In the genomic region with DNA sequence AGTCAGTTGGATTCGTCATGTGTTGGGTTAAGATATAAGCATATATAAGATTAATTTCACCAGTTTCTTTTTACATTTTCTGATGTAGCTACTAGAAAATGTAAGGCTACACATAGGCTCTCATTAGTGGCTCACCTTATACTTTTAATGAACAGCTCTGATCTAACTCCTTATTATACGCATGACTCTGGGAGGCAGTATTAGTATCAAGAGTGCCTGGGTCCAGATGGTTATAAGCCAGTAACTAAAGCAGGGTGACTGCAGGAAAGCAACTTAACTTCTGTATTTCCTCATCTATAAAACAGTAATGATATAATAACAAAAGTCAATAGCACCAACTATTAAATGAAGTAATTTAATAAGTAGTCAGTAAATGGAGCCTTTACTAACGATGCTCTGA, we compare ENCODE assay signal across 16 cellular contexts. TPM values are rescaled to one million over a fixed set of nuclear protein-coding genes. Genes with fewer than 3 reads are reported as not detected.
DNase-seq lines count a peak whose midpoint lies in the region; ATAC-seq and TF ChIP-seq lines count a peak whose summit lies in the region.
"Had no signal": no experiment of that assay in that cellular context is flagged by ENCODE, and none has a peak within 500 bp of the region (broad histone marks: within the 10 kb centered on the region; RNA-seq: fewer than 3 reads in every experiment).

No MANE protein-coding gene starts in this region.

- H4K20me1 ChIP-seq in OCI-LY3 (ENCODE audit: insufficient read depth, low read length), result no peaks in the 10 kb centered on the region

- H3K27ac ChIP-seq in OCI-LY3 (ENCODE audit: low read length) (no peak overlapping the region), endodermal cell (ENCODE audit: low read depth, low read length) (no peak overlapping the region), tibial nerve (peak overlapping the region; percentile 90 to 99 (median 96))
- H3K27ac ChIP-seq: epithelial cell of prostate had no signal

- H3K4me2 ChIP-seq in OCI-LY3 (ENCODE audit: low read length), result peak overlapping the region; percentile 77

- ATAC-seq in HG03521 (IDR thresholded peaks at IDR 0.05; ENCODE audit: unreplicated experiment) (no peak), HG02852 (IDR thresholded peaks at IDR 0.05; ENCODE audit: unreplicated experiment) (no peak), GM18502 (IDR thresholded peaks at IDR 0.05; ENCODE audit: poor library complexity, unreplicated experiment) (no peak)
- ATAC-seq: Panc1 had no signal

- CTCF ChIA-PET in activated naive CD4-positive, alpha-beta T cell treated with anti-CD3 and anti-CD28 coated beads, Interleukin-2, amount 10 ng/mL, durations not matched to agents 7 days and 5 days (lab: Charles Lee), result interaction anchor here (0.8 to 7.0 kb wide), 10 partner anchors 33 to 221 kb away, joined by 3 to 58 read pairs (median 6); no protein-coding TSS in a partner anchor

- no peaks in the 10 kb centered on the region for H3K36me3 ChIP-seq in OCI-LY3 (replicated peaks; ENCODE audit: low read depth, low read length)
- peaks cover 2% of the 10 kb centered on the region for H3K36me3 ChIP-seq in endodermal cell (ENCODE audit: control insufficient read depth, insufficient read depth, low read length)
- no peaks in the 10 kb centered on the region for H3K36me3 ChIP-seq in tibial nerve

- H3K4me1 ChIP-seq in OCI-LY3 (ENCODE audit: low read length) (peaks cover 10% of the 10 kb centered on the region), endodermal cell (ENCODE audit: control insufficient read depth, insufficient read depth, low read length) (peaks cover 3% of the 10 kb centered on the region), tibial nerve (peaks cover 0 to 30% (median 6%) of the 10 kb centered on the region in 4 donors)

- H3K27ac Mint-ChIP-seq in activated naive CD4-positive, alpha-beta T cell treated with anti-CD3 and anti-CD28 coated beads, Interleukin-2, amount 10 ng/mL, durations not matched to agents 7 days and 5 days, result no peak overlapping the region
- no peak overlapping the region for H3K27ac Mint-ChIP-seq in endodermal cell

- DNase-seq in activated naive CD4-positive, alpha-beta T cell treated with anti-CD3 and anti-CD28 coated beads, Interleukin-2, amount 10 ng/mL, durations not matched to agents 7 days and 5 days, result no peak
- DNase-seq in activated naive CD4-positive, alpha-beta T cell treated with Interleukin-2 at 50 U/mL for 16 hours, result no peak
- no peak for DNase-seq in endodermal cell
- no peak for DNase-seq in tibial nerve (ENCODE audit: low spot score in 2 of 2)
- DNase-seq: activated CD8-positive, alpha-beta memory T cell treated with anti-CD3 and anti-CD28 coated beads for 24 hours; glutamatergic neuron; kidney; NCI-H1694; NCI-H510A had no signal

- TF ChIP-seq CTCF in OCI-LY3 (IDR thresholded peaks at IDR 0.05; ENCODE audit: low read depth, low read length) (no peak), endodermal cell (conservative IDR thresholded peaks at IDR 0.05) (no peak), tibial nerve (IDR thresholded peaks at IDR 0.05) (no peak)

- H3K27me3 Mint-ChIP-seq in activated naive CD4-positive, alpha-beta T cell treated with anti-CD3 and anti-CD28 coated beads, Interleukin-2, amount 10 ng/mL, durations not matched to agents 7 days and 5 days, result peaks cover 19% of the 10 kb centered on the region
- H3K27me3 Mint-ChIP-seq in endodermal cell (ENCODE audit: insufficient read depth), result peaks cover 6% of the 10 kb centered on the region
- H3K27me3 Mint-ChIP-seq: progenitor cell of endocrine pancreas had no signal

- H3K9ac ChIP-seq in OCI-LY3 (ENCODE audit: low read length) (peak overlapping the region; percentile 92; the same call in 1 of the 2 replicates), endodermal cell (ENCODE audit: extremely low read depth, low read length, poor library complexity, severe bottlenecking) (no peak overlapping the region)

- H3K27me3 ChIP-seq in OCI-LY3 (ENCODE audit: low read depth, low read length), result peaks cover 13% of the 10 kb centered on the region; the same call in 1 of the 2 replicates
- no peaks in the 10 kb centered on the region for H3K27me3 ChIP-seq in endodermal cell (ENCODE audit: control insufficient read depth, insufficient read depth, low read length, poor library complexity, severe bottlenecking)
- H3K27me3 ChIP-seq in tibial nerve, result no peaks in the 10 kb centered on the region

- H3K79me2 ChIP-seq in OCI-LY3 (ENCODE audit: low read length), result peaks cover 6% of the 10 kb centered on the region; the same call in 1 of the 2 replicates

- 93 to 100% methylated on average over 1 to 3 of the region's 3 CpGs for WGBS in endodermal cell (ENCODE audit: insufficient coverage in 1 of 2, insufficient read length in 1 of 2), 2 experiments
- 86 to 87% methylated on average over 3 of the region's 3 CpGs for WGBS in tibial nerve, 2 donors

- H3K4me3 Mint-ChIP-seq in activated naive CD4-positive, alpha-beta T cell treated with anti-CD3 and anti-CD28 coated beads, Interleukin-2, amount 10 ng/mL, durations not matched to agents 7 days and 5 days, result peak overlapping the region; percentile 88
- H3K4me3 Mint-ChIP-seq in endodermal cell, result peak overlapping the region; percentile 91

- H3K4me3 ChIP-seq in OCI-LY3 (ENCODE audit: low read length) (peak overlapping the region; percentile 94), endodermal cell (ENCODE audit: low read length) (no peak overlapping the region), tibial nerve (no peak overlapping the region)

- H3K9me3 ChIP-seq in OCI-LY3 (ENCODE audit: insufficient read depth, low read length) (no peaks in the 10 kb centered on the region), endodermal cell (ENCODE audit: control insufficient read depth, low read length) (no peaks in the 10 kb centered on the region), tibial nerve (peaks cover 0 to 4% (median 0%) of the 10 kb centered on the region in 4 donors)

- H2AFZ ChIP-seq in OCI-LY3 (ENCODE audit: low read depth, low read length), result no peak overlapping the region

- H3K9me3 Mint-ChIP-seq in activated naive CD4-positive, alpha-beta T cell treated with anti-CD3 and anti-CD28 coated beads, Interleukin-2, amount 10 ng/mL, durations not matched to agents 7 days and 5 days, result peaks cover 5% of the 10 kb centered on the region
- peaks cover 7% of the 10 kb centered on the region for H3K9me3 Mint-ChIP-seq in endodermal cell

- H3K4me1 Mint-ChIP-seq in activated naive CD4-positive, alpha-beta T cell treated with anti-CD3 and anti-CD28 coated beads, Interleukin-2, amount 10 ng/mL, durations not matched to agents 7 days and 5 days, result peaks cover 52% of the 10 kb centered on the region
- H3K4me1 Mint-ChIP-seq in endodermal cell, result peaks cover 32% of the 10 kb centered on the region

- TF ChIP-seq EP300 in tibial nerve (IDR thresholded peaks at IDR 0.05), result no peak

- peaks cover 14% of the 10 kb centered on the region for H3K36me3 Mint-ChIP-seq in activated naive CD4-positive, alpha-beta T cell treated with anti-CD3 and anti-CD28 coated beads, Interleukin-2, amount 10 ng/mL, durations not matched to agents 7 days and 5 days
- H3K36me3 Mint-ChIP-seq in endodermal cell (ENCODE audit: low read depth), result peaks cover 7% of the 10 kb centered on the region

- no peak for TF ChIP-seq POLR2A in tibial nerve (IDR thresholded peaks at IDR 0.05)

RNA-seq across cellular contexts. Expression of a gene that starts 1.4 kb away (rescaled TPM):
- 100 to 1,000 TPM; 120 to 131 TPM for total RNA-seq in endodermal cell
- polyA plus RNA-seq in endodermal cell (2013, experiment 1 of 2), result 16.6 TPM
- polyA plus RNA-seq in endodermal cell (2013, experiment 2 of 2), result 21.5 TPM
- 100 to 1,000 TPM; 196 to 328 (median 268) TPM for total RNA-seq in tibial nerve

Comparison
In these comparisons a context has a peak if more than half of its experiments do, and no peak if none do; other contexts are left out.
1. H3K27ac ChIP-seq: peak in tibial nerve (4 of 4); none in OCI-LY3 (single experiment) and endodermal cell (single experiment).